18 cellular contexts compared by ENCODE assay signal in the genomic region with DNA sequence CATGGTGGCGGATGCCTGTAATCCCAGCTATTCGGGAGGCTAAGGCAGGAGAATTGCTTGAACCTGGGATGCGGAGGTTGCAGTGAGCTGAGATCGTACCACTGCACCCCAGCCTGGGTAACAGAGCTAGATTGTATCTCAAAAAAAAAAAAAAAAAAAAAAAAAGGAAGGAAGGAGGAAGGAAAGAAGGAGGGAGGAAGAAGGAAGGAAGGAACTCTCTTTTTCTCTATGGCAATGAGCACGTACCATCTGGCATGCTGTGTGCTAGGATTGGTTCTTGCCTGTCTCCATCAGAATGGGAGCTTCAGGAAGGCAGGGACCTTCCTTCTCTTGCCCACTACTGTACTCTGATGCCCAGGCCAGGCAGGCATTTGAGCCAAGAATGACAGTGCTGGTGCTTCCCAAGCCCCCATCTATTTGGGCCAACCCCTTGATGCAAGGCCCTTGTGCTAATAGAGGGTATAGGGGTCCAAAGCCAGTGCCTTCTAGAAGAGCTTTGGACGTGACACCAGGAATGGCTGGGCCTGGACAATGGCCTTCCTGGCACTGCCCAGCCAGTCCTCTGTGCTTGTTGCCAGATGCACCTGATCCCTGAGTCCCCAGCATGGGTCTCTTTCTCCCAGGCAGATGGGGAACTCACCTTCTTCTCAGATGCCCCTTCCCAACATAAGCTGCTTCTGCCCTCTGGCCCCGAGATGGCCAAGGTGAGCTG.
"Had no signal": no experiment of that assay in that cellular context is flagged by ENCODE, and none has a peak within 500 bp of the region (broad histone marks: within the 10 kb centered on the region; RNA-seq: fewer than 3 reads in every experiment).

No MANE protein-coding gene starts in this region.

- H3K27ac Mint-ChIP-seq: memory B cell; mesothelial cell of epicardium; nephron; stimulated activated memory B cell treated with anti-CD40 and anti-IgM and Interleukin-4, amounts not matched to agents 10 μg/mL and 1 μg/mL and 100 μg/mL, for 72 hours had no signal

- H3K27me3 Mint-ChIP-seq: memory B cell; stimulated activated memory B cell treated with anti-CD40 and anti-IgM and Interleukin-4, amounts not matched to agents 10 μg/mL and 1 μg/mL and 100 μg/mL, for 72 hours had no signal

- ATAC-seq: gastroesophageal sphincter; stimulated activated memory B cell treated with anti-CD40 and anti-IgM and Interleukin-4, amounts not matched to agents 10 μg/mL and 1 μg/mL and 100 μg/mL, for 72 hours had no signal

- H3K4me3 Mint-ChIP-seq: memory B cell; mesothelial cell of epicardium; nephron; stimulated activated memory B cell treated with anti-CD40 and anti-IgM and Interleukin-4, amounts not matched to agents 10 μg/mL and 1 μg/mL and 100 μg/mL, for 72 hours had no signal

- H3K36me3 Mint-ChIP-seq: mesothelial cell of epicardium had no signal

- DNase-seq: colonic mucosa; dermis blood vessel endothelial cell; esophagus squamous epithelium; foreskin fibroblast; glutamatergic neuron; left ventricle myocardium inferior; lower lobe of right lung; stimulated activated CD4-positive, alpha-beta T cell treated with anti-CD3 and anti-CD28 coated beads, Interleukin-15, amount 100 ng/mL, for 24 hours; stimulated activated CD4-positive, alpha-beta T cell treated with anti-CD3 and anti-CD28 coated beads, Interleukin-1b, Interleukin-23, amount 100 ng/mL, for 48 hours; stimulated activated CD4-positive, alpha-beta T cell treated with anti-CD3 and anti-CD28 coated beads, Interleukin-4, amount 100 ng/mL, for 24 hours; stomach; substantia nigra; transverse colon had no signal

- H3K4me1 Mint-ChIP-seq: memory B cell; mesothelial cell of epicardium; nephron; stimulated activated memory B cell treated with anti-CD40 and anti-IgM and Interleukin-4, amounts not matched to agents 10 μg/mL and 1 μg/mL and 100 μg/mL, for 72 hours had no signal

- H3K9me3 Mint-ChIP-seq: memory B cell; mesothelial cell of epicardium; nephron; stimulated activated memory B cell treated with anti-CD40 and anti-IgM and Interleukin-4, amounts not matched to agents 10 μg/mL and 1 μg/mL and 100 μg/mL, for 72 hours had no signal
